In genomic region chr12:6939187-6939540, GRCh38 we compare ENCODE assay signal across 11 cellular contexts. TPM values are rescaled to one million over a fixed set of nuclear protein-coding genes. Genes with fewer than 3 reads are reported as not detected.
A peak's percentile ranks its signal among the peaks of the same experiment; 100 is the strongest.
DNase-seq lines count a peak whose midpoint lies in the region; ATAC-seq and TF ChIP-seq lines count a peak whose summit lies in the region.
"Had no signal": no experiment of that assay in that cellular context is flagged by ENCODE, and none has a peak within 500 bp of the region (broad histone marks: within the 10 kb centered on the region; RNA-seq: fewer than 3 reads in every experiment).

No MANE protein-coding gene starts in this region.

- peaks cover 38% of the 10 kb centered on the region for H3K36me3 Mint-ChIP-seq in CD8-positive, alpha-beta T cell
- H3K36me3 Mint-ChIP-seq in IgD-negative memory B cell: peaks cover 4% of the 10 kb centered on the region
- H3K36me3 Mint-ChIP-seq in dendritic cell treated with granulocyte-macrophage colony-stimulating factor and Interleukin-4, amounts not matched to agents 40 ng/mL and 50 ng/mL, for 4 days (ENCODE audit: low read depth): peaks cover 56% of the 10 kb centered on the region

- no peak overlapping the region for H2AK5ac ChIP-seq in trophoblast cell (ENCODE audit: low read length)

- peak overlapping the region; percentile 78 for H3K27ac Mint-ChIP-seq in CD8-positive, alpha-beta T cell
- H3K27ac Mint-ChIP-seq in IgD-negative memory B cell: peak overlapping the region; percentile 63 to 79 (median 66)
- peak overlapping the region; percentile 87 for H3K27ac Mint-ChIP-seq in dendritic cell treated with granulocyte-macrophage colony-stimulating factor and Interleukin-4, amounts not matched to agents 40 ng/mL and 50 ng/mL, for 4 days

- no peak overlapping the region for H3K4me3 ChIP-seq in CD8-positive, alpha-beta T cell (ENCODE audit: low read depth, low read length)
- H3K4me3 ChIP-seq in trophoblast cell (ENCODE audit: low read depth, low read length) (no peak overlapping the region), OCI-LY7 (ENCODE audit: low read depth, low read length, poor library complexity, severe bottlenecking) (no peak overlapping the region)
- H3K4me3 ChIP-seq: colonic mucosa had no signal

- peak overlapping the region; percentile 18 for H4K8ac ChIP-seq in trophoblast cell (ENCODE audit: low read depth, low read length)

- H3K9me3 ChIP-seq in CD8-positive, alpha-beta T cell (ENCODE audit: low read length): no peaks in the 10 kb centered on the region
- H3K9me3 ChIP-seq in trophoblast cell (ENCODE audit: insufficient read depth, low read depth, low read length): peaks cover 2% of the 10 kb centered on the region
- no peaks in the 10 kb centered on the region for H3K9me3 ChIP-seq in OCI-LY7 (ENCODE audit: low read length)
- H3K9me3 ChIP-seq: colonic mucosa had no signal

- H2BK5ac ChIP-seq in trophoblast cell (ENCODE audit: low read depth, low read length, poor library complexity): no peak overlapping the region

- no peaks in the 10 kb centered on the region for H3K9me3 Mint-ChIP-seq in CD8-positive, alpha-beta T cell
- H3K9me3 Mint-ChIP-seq in IgD-negative memory B cell: no peaks in the 10 kb centered on the region
- no peaks in the 10 kb centered on the region for H3K9me3 Mint-ChIP-seq in dendritic cell treated with granulocyte-macrophage colony-stimulating factor and Interleukin-4, amounts not matched to agents 40 ng/mL and 50 ng/mL, for 4 days

- H4K20me1 ChIP-seq in OCI-LY7 (ENCODE audit: insufficient read depth, low read length): no peaks in the 10 kb centered on the region

- H3K36me3 ChIP-seq in CD8-positive, alpha-beta T cell (ENCODE audit: insufficient read depth, low read length): no peaks in the 10 kb centered on the region
- H3K36me3 ChIP-seq in trophoblast cell (ENCODE audit: control insufficient read depth in 1 of 2, insufficient read depth in 2 of 2, low read length in 2 of 2): peaks cover 58 to 64% of the 10 kb centered on the region in 2 experiments
- H3K36me3 ChIP-seq in OCI-LY7 (ENCODE audit: insufficient read depth, low read length): no peaks in the 10 kb centered on the region; the same call in 1 of the 2 replicates
- H3K36me3 ChIP-seq: colonic mucosa had no signal

- H4K91ac ChIP-seq in trophoblast cell (ENCODE audit: low read depth, low read length): no peak overlapping the region

- no peak overlapping the region for H3K4ac ChIP-seq in trophoblast cell (ENCODE audit: low read depth, low read length)

- H3K79me2 ChIP-seq in trophoblast cell (ENCODE audit: control insufficient read depth, insufficient read depth, low read length, poor library complexity) (peaks cover 5% of the 10 kb centered on the region), OCI-LY7 (ENCODE audit: insufficient read depth, low read depth, low read length) (peaks cover 5% of the 10 kb centered on the region; the same call in 1 of the 2 replicates)

- peak overlapping the region; percentile 40 for H3K18ac ChIP-seq in trophoblast cell (ENCODE audit: low read length)

- TF ChIP-seq CTCF in CD8-positive, alpha-beta T cell (IDR thresholded peaks at IDR 0.05): no peak
- TF ChIP-seq CTCF in OCI-LY7 (conservative IDR thresholded peaks at IDR 0.05; ENCODE audit: low read length): no peak

- H4K12ac ChIP-seq in trophoblast cell (ENCODE audit: low read depth, low read length): peak overlapping the region; percentile 55

- H3K4me1 Mint-ChIP-seq in CD8-positive, alpha-beta T cell (ENCODE audit: low read depth): peaks cover 44% of the 10 kb centered on the region
- H3K4me1 Mint-ChIP-seq in IgD-negative memory B cell: peaks cover 15 to 18% (median 15%) of the 10 kb centered on the region in 3 donors
- H3K4me1 Mint-ChIP-seq in dendritic cell treated with granulocyte-macrophage colony-stimulating factor and Interleukin-4, amounts not matched to agents 40 ng/mL and 50 ng/mL, for 4 days (ENCODE audit: low read depth): peaks cover 70% of the 10 kb centered on the region

- H3K27me3 Mint-ChIP-seq in CD8-positive, alpha-beta T cell (ENCODE audit: low read depth): no peaks in the 10 kb centered on the region
- H3K27me3 Mint-ChIP-seq in IgD-negative memory B cell: no peaks in the 10 kb centered on the region
- peaks cover 2% of the 10 kb centered on the region for H3K27me3 Mint-ChIP-seq in dendritic cell treated with granulocyte-macrophage colony-stimulating factor and Interleukin-4, amounts not matched to agents 40 ng/mL and 50 ng/mL, for 4 days

- no peak overlapping the region for H2AFZ ChIP-seq in trophoblast cell (ENCODE audit: insufficient read depth, low read length, poor library complexity)
- no peak overlapping the region for H2AFZ ChIP-seq in OCI-LY7 (ENCODE audit: low read length)

- no peak overlapping the region for H2BK12ac ChIP-seq in trophoblast cell (ENCODE audit: low read length)

- intact Hi-C loops in CD8-positive, alpha-beta T cell (cut with DNase I, micrococcal nuclease): loop anchor here in 1 of 2 experiments (2.0 kb wide), 1 partner anchor 34 kb away; the partner anchor contains the start of gene LRRC23
- intact Hi-C loops in dendritic cell treated with granulocyte-macrophage colony-stimulating factor and Interleukin-4, amounts not matched to agents 40 ng/mL and 50 ng/mL, for 4 days (cut with micrococcal nuclease): loop anchor here (2.0 to 5.0 kb wide), 2 partner anchors 14 to 72 kb away; partner anchors contain the start of gene TPI1
- intact Hi-C loops in OCI-LY7 (cut with micrococcal nuclease; ENCODE audit: unreplicated experiment): loop anchor here (5.0 kb wide), 1 partner anchor 33 kb away; the partner anchor contains the start of genes EMG1 and PHB2

- POLR2A ChIA-PET in CD8-positive, alpha-beta T cell (lab: Charles Lee): interaction anchor here (1.0 to 5.6 kb wide), 5 partner anchors 10 to 25 kb away, joined by 3 to 55 read pairs (median 21); partner anchors contain the start of genes ATN1 and ENO2
- POLR2A ChIA-PET in OCI-LY7 (lab: Charles Lee): interaction anchor here (0.5 to 0.7 kb wide), 2 partner anchors 8 to 20 kb away, joined by 3 to 5 read pairs; no protein-coding TSS in a partner anchor

- H3K23ac ChIP-seq in trophoblast cell (ENCODE audit: low read length): no peak overlapping the region

- peak in 1 of 7 experiments; percentile 21 for DNase-seq in CD8-positive, alpha-beta T cell
- DNase-seq in trophoblast cell (no peak), EL (no peak), OCI-LY7 (ENCODE audit: low spot score) (no peak), NCI-H1436 treated with DMSO at 0.1 percent for 48 hours (lab: John Stamatoyannopoulos, UW) (no peak)
- DNase-seq: colonic mucosa, DMS79 treated with DMSO at 0.1 percent for 48 hours, KG1 had no signal

- H3K27me3 ChIP-seq in CD8-positive, alpha-beta T cell (ENCODE audit: insufficient read depth, low read length): no peaks in the 10 kb centered on the region
- H3K27me3 ChIP-seq in trophoblast cell (ENCODE audit: insufficient read depth, low read length): no peaks in the 10 kb centered on the region
- H3K27me3 ChIP-seq: colonic mucosa had no signal

- no peak overlapping the region for H3K14ac ChIP-seq in trophoblast cell (ENCODE audit: low read length)

- ATAC-seq in CD8-positive, alpha-beta T cell: no peak

- no peak overlapping the region for H3K27ac ChIP-seq in CD8-positive, alpha-beta T cell (ENCODE audit: low read depth, low read length)
- H3K27ac ChIP-seq in trophoblast cell (ENCODE audit: low read depth, low read length) (no peak overlapping the region), OCI-LY7 (ENCODE audit: low read depth, low read length, poor library complexity, severe bottlenecking) (no peak overlapping the region)

- H3K4me2 ChIP-seq in trophoblast cell (ENCODE audit: low read length): no peak overlapping the region
- no peak overlapping the region for H3K4me2 ChIP-seq in OCI-LY7 (ENCODE audit: low read length)

- no TSS peak for BruUV-seq in OCI-LY7 (replicated peaks; lab: Mats Ljungman, UMichigan)

- no peak overlapping the region for H3K4me3 Mint-ChIP-seq in CD8-positive, alpha-beta T cell
- peak overlapping the region in 3 of 4 donors; percentile 0 to 84 (median 72) for H3K4me3 Mint-ChIP-seq in IgD-negative memory B cell
- H3K4me3 Mint-ChIP-seq in dendritic cell treated with granulocyte-macrophage colony-stimulating factor and Interleukin-4, amounts not matched to agents 40 ng/mL and 50 ng/mL, for 4 days: no peak overlapping the region

- no peak overlapping the region for H2BK120ac ChIP-seq in trophoblast cell (ENCODE audit: insufficient read depth, low read length, poor library complexity)

- CTCF ChIA-PET in CD8-positive, alpha-beta T cell (lab: Charles Lee): interaction anchor here (1.5 to 15.7 kb wide), 8 partner anchors 9 to 68 kb away, joined by 5 to 180 read pairs (median 25); partner anchors contain the start of genes ATN1, EMG1, PHB2 and SPSB2
- CTCF ChIA-PET in OCI-LY7 (lab: Charles Lee; ENCODE audit: unreplicated experiment): interaction anchor here (1.8 kb wide), 1 partner anchor 12 kb away, joined by 4 read pairs; the partner anchor contains the start of gene PTPN6

- no peak overlapping the region for H3K9ac ChIP-seq in trophoblast cell (ENCODE audit: low read length)

- peaks cover 11% of the 10 kb centered on the region for H3K79me1 ChIP-seq in trophoblast cell (ENCODE audit: low read length)

- peaks cover 27% of the 10 kb centered on the region for H3K4me1 ChIP-seq in CD8-positive, alpha-beta T cell (ENCODE audit: insufficient read depth, low read length)
- H3K4me1 ChIP-seq in trophoblast cell (ENCODE audit: control insufficient read depth in 1 of 2, insufficient read depth in 2 of 2, low read length in 2 of 2) (peaks cover 7 to 9% of the 10 kb centered on the region in 2 experiments), OCI-LY7 (ENCODE audit: insufficient read depth, low read length, poor library complexity, severe bottlenecking) (peaks cover 21% of the 10 kb centered on the region)

- WGBS in trophoblast cell (ENCODE audit: extremely low coverage, insufficient coverage, insufficient read length): no CpG with 5 or more reads among the region's 2 CpGs

- no peaks in the 10 kb centered on the region for H3K9me2 ChIP-seq in OCI-LY7 (ENCODE audit: insufficient read depth, low read length)

RNA-seq across cellular contexts. Expression of gene RNU7-1, which starts 4.5 kb away (rescaled TPM):
- not detected for total RNA-seq in CD8-positive, alpha-beta T cell
- polyA plus RNA-seq in IgD-negative memory B cell: not detected
- polyA plus RNA-seq in trophoblast cell (2013): not detected in 2 replicates
- total RNA-seq in OCI-LY7 (2014; rRNA removed; shearing (Covaris generic)): not detected in 2 replicates
- not detected in 2 replicates for total RNA-seq in OCI-LY7 (2022)
- total RNA-seq: colonic mucosa, fibroblast of villous mesenchyme had no signal

RNA-seq across cellular contexts. Expression of gene C12orf57, which starts 4.7 kb away (rescaled TPM):
- total RNA-seq in CD8-positive, alpha-beta T cell: 100 to 1,000 TPM; 328 to 356 TPM
- polyA plus RNA-seq in IgD-negative memory B cell: 141 TPM
- polyA plus RNA-seq in trophoblast cell (2013): 141 and 142 TPM in 2 replicates
- 315 and 319 TPM in 2 replicates for total RNA-seq in OCI-LY7 (2014; rRNA removed; shearing (Covaris generic))
- 126 and 130 TPM in 2 replicates for total RNA-seq in OCI-LY7 (2022)

RNA-seq across cellular contexts. Expression of gene ATN1, which starts 11.4 kb away (rescaled TPM):
- 10 to 100 TPM; 26.5 to 33.4 TPM for total RNA-seq in CD8-positive, alpha-beta T cell
- 1.4 TPM for polyA plus RNA-seq in IgD-negative memory B cell
- 123 TPM in 2 replicates for polyA plus RNA-seq in trophoblast cell (2013)
- 0.98 and 3.1 TPM in 2 replicates for total RNA-seq in OCI-LY7 (2014; rRNA removed; shearing (Covaris generic))
- 4.9 and 6.7 TPM in 2 replicates for total RNA-seq in OCI-LY7 (2022)

RNA-seq across cellular contexts. Expression of gene PTPN6, which starts 12.0 kb away (rescaled TPM):
- total RNA-seq in CD8-positive, alpha-beta T cell: 10 to 100 TPM; 63.2 to 63.9 TPM
- polyA plus RNA-seq in IgD-negative memory B cell: 1,038 TPM
- polyA plus RNA-seq in trophoblast cell (2013): 19.7 and 21.5 TPM in 2 replicates
- total RNA-seq in OCI-LY7 (2014; rRNA removed; shearing (Covaris generic)): 37.1 and 42.9 TPM in 2 replicates
- 110 and 116 TPM in 2 replicates for total RNA-seq in OCI-LY7 (2022)
- total RNA-seq: fibroblast of villous mesenchyme had no signal

RNA-seq across cellular contexts. Expression of gene ENO2, which starts 24.8 kb away (rescaled TPM):
- total RNA-seq in CD8-positive, alpha-beta T cell: 10 to 100 TPM; 95.5 to 99.6 TPM
- polyA plus RNA-seq in IgD-negative memory B cell: 21.7 TPM
- polyA plus RNA-seq in trophoblast cell (2013): 3.6 and 3.8 TPM in 2 replicates
- 24.9 and 29.3 TPM in 2 replicates for total RNA-seq in OCI-LY7 (2014; rRNA removed; shearing (Covaris generic))
- 79.6 and 89.5 TPM in 2 replicates for total RNA-seq in OCI-LY7 (2022)

Comparison
In these comparisons a context has a peak if more than half of its experiments do, and no peak if none do; other contexts are left out.
1. H3K4me3 Mint-ChIP-seq: peak in IgD-negative memory B cell (3 of 4); none in CD8-positive, alpha-beta T cell (single experiment) and dendritic cell treated with granulocyte-macrophage colony-stimulating factor and Interleukin-4, amounts not matched to agents 40 ng/mL and 50 ng/mL, for 4 days (single experiment).
2. Peak in every context shown above with its lines, with median percentiles within 50 percentile points of each other: H3K27ac Mint-ChIP-seq.